10 cellular contexts compared by ENCODE assay signal in the genomic region with DNA sequence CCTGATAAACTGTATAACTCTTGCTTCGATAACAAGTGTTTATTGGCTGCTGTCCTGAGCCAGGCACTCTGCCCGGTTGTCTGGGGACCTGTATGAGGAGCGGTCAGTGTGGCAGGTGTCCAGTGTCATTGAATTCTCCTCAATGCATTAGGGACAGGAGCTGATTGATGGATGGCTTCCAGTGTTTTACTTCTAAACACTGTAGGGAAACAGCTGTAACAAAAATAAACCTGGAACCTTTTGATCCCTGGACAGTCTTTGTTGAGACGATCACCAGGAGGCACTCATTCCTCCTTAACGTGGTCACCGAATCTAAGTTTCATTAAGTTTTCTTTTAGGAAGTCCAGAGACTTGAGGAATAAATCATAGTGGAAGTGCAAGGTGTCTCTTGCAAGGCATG. TPM values are rescaled to one million over a fixed set of nuclear protein-coding genes. Genes with fewer than 3 reads are reported as not detected.
DNase-seq lines count a peak whose midpoint lies in the region; ATAC-seq and TF ChIP-seq lines count a peak whose summit lies in the region.
"Had no signal": no experiment of that assay in that cellular context is flagged by ENCODE, and none has a peak within 500 bp of the region (broad histone marks: within the 10 kb centered on the region; RNA-seq: fewer than 3 reads in every experiment).

No MANE protein-coding gene starts in this region.

- peaks cover 96% of the 10 kb centered on the region for H3K4me1 ChIP-seq in CD4-positive, alpha-beta memory T cell (ENCODE audit: insufficient read depth, low read length)
- peaks cover 72% of the 10 kb centered on the region for H3K4me1 ChIP-seq in effector memory CD4-positive, alpha-beta T cell (ENCODE audit: control insufficient read depth, insufficient read depth, low read length, poor library complexity, severe bottlenecking)

- H3K36me3 ChIP-seq in CD4-positive, alpha-beta memory T cell (ENCODE audit: insufficient read depth, low read length): no peaks in the 10 kb centered on the region
- H3K36me3 ChIP-seq in effector memory CD4-positive, alpha-beta T cell (ENCODE audit: control insufficient read depth, insufficient read depth, low read length): no peaks in the 10 kb centered on the region
- H3K36me3 ChIP-seq: thoracic aorta had no signal

- H3K9me3 ChIP-seq in CD4-positive, alpha-beta memory T cell (ENCODE audit: control insufficient read depth in 1 of 2, low read length in 2 of 2): no peaks in the 10 kb centered on the region
- H3K9me3 ChIP-seq in effector memory CD4-positive, alpha-beta T cell (ENCODE audit: control insufficient read depth, low read length): no peaks in the 10 kb centered on the region
- H3K9me3 ChIP-seq: thoracic aorta had no signal

- no peaks in the 10 kb centered on the region for H3K27me3 ChIP-seq in CD4-positive, alpha-beta memory T cell (ENCODE audit: insufficient read depth, low read length)
- no peaks in the 10 kb centered on the region for H3K27me3 ChIP-seq in effector memory CD4-positive, alpha-beta T cell (replicated peaks; ENCODE audit: control insufficient read depth, insufficient read depth, low read length, poor library complexity, severe bottlenecking)

- ATAC-seq in naive B cell (ENCODE audit: low read depth in 2 of 2) (no peak), SK-N-SH treated with all-trans-retinoic acid at 6 μM for 48 hours (no peak)

- POLR2A ChIA-PET in CD4-positive, alpha-beta memory T cell (lab: Charles Lee; ENCODE audit: partially characterized antibody): interaction anchor here (0.6 to 7.0 kb wide), 27 partner anchors 9 to 654 kb away, joined by 3 to 251 read pairs (median 4); a partner anchor contains a TSS

- peak overlapping the region; percentile 14 to 23 for H3K4me3 ChIP-seq in CD4-positive, alpha-beta memory T cell (ENCODE audit: low read length in 2 of 2)
- peak overlapping the region; percentile 27 for H3K4me3 ChIP-seq in effector memory CD4-positive, alpha-beta T cell (ENCODE audit: insufficient read depth, low read depth, low read length, poor library complexity, severe bottlenecking)
- H3K4me3 ChIP-seq: thoracic aorta had no signal

- intact Hi-C loops in CD4-positive, alpha-beta memory T cell (cut with micrococcal nuclease): loop anchor here (5.0 kb wide), 1 partner anchor 279 kb away; no protein-coding TSS in a partner anchor

- H3K4me3 Mint-ChIP-seq in CD4-positive, alpha-beta memory T cell: peak overlapping the region; percentile 79 to 87 (median 82)
- peak overlapping the region in 7 of 8 donors; percentile 4 to 70 (median 49) for H3K4me3 Mint-ChIP-seq in naive B cell

- no peak for DNase-seq in CD4-positive, alpha-beta memory T cell
- DNase-seq in NCI-H146 treated with DMSO at 0.1 percent for 48 hours (lab: John Stamatoyannopoulos, UW; ENCODE audit: unreplicated experiment) (peak; percentile 9), naive B cell (no peak), hippocampal formation (lab: John Stamatoyannopoulos, UW) (no peak), AG08395 (ENCODE audit: low spot score) (no peak), HT-29 (ENCODE audit: low spot score) (no peak)
- DNase-seq in effector memory CD4-positive, alpha-beta T cell: no peak
- DNase-seq: DMS53 had no signal

- H3K27me3 Mint-ChIP-seq in CD4-positive, alpha-beta memory T cell: no peaks in the 10 kb centered on the region
- H3K27me3 Mint-ChIP-seq in naive B cell: no peaks in the 10 kb centered on the region

- H3K27ac Mint-ChIP-seq in CD4-positive, alpha-beta memory T cell: peak overlapping the region; percentile 94 to 99 (median 97)
- peak overlapping the region in 4 of 6 donors; percentile 57 to 73 (median 62) for H3K27ac Mint-ChIP-seq in naive B cell

- peaks cover 72 to 98% (median 83%) of the 10 kb centered on the region in 4 donors for H3K4me1 Mint-ChIP-seq in CD4-positive, alpha-beta memory T cell
- H3K4me1 Mint-ChIP-seq in naive B cell: peaks cover 64 to 86% (median 77%) of the 10 kb centered on the region in 3 donors

- H3K9me3 Mint-ChIP-seq in CD4-positive, alpha-beta memory T cell: peaks cover 0 to 7% (median 2%) of the 10 kb centered on the region in 8 donors
- peaks cover 0 to 7% (median 4%) of the 10 kb centered on the region in 7 donors for H3K9me3 Mint-ChIP-seq in naive B cell

- H3K36me3 Mint-ChIP-seq in CD4-positive, alpha-beta memory T cell: peaks cover 21% of the 10 kb centered on the region in 2 donors
- H3K36me3 Mint-ChIP-seq in naive B cell: peaks cover 18 to 22% of the 10 kb centered on the region in 2 donors

- CTCF ChIA-PET in CD4-positive, alpha-beta memory T cell (lab: Charles Lee; ENCODE audit: partially characterized antibody): interaction anchor here (0.7 to 2.9 kb wide), 12 partner anchors 13 to 216 kb away, joined by 3 to 12 read pairs (median 4); a partner anchor contains a TSS

- H3K27ac ChIP-seq in CD4-positive, alpha-beta memory T cell (ENCODE audit: low read depth, low read length): peak overlapping the region; percentile 45
- peak overlapping the region; percentile 63 for H3K27ac ChIP-seq in effector memory CD4-positive, alpha-beta T cell (ENCODE audit: insufficient read depth, low read length, poor library complexity, severe bottlenecking)

TF ChIP-seq in SK-N-SH treated with all-trans-retinoic acid at 6 μM for 48 hours, 23 proteins besides CTCF, POLR2A, EP300 and RAD21:
- TF ChIP-seq OSR1 (CRISPR knock-in tag; IDR thresholded peaks at IDR 0.05): no peak
- no peak for TF ChIP-seq ESRRG (CRISPR knock-in tag; IDR thresholded peaks at IDR 0.05)
- TF ChIP-seq ZFP30 (CRISPR knock-in tag; IDR thresholded peaks at IDR 0.05): no peak
- no peak for TF ChIP-seq ZNF70 (CRISPR knock-in tag; IDR thresholded peaks at IDR 0.05)
- TF ChIP-seq TOX (CRISPR knock-in tag; IDR thresholded peaks at IDR 0.05; ENCODE audit: borderline replicate concordance): no peak
- TF ChIP-seq GLIS3 (CRISPR knock-in tag; IDR thresholded peaks at IDR 0.05): no peak
- TF ChIP-seq SNAI2 (CRISPR knock-in tag; IDR thresholded peaks at IDR 0.05): no peak
- TF ChIP-seq PPARA (CRISPR knock-in tag; IDR thresholded peaks at IDR 0.05; ENCODE audit: borderline replicate concordance): no peak
- no peak for TF ChIP-seq RARB (CRISPR knock-in tag; IDR thresholded peaks at IDR 0.05)
- TF ChIP-seq ZC3H10 (CRISPR knock-in tag; IDR thresholded peaks at IDR 0.05): no peak
- TF ChIP-seq TCF4 (CRISPR knock-in tag; IDR thresholded peaks at IDR 0.05; ENCODE audit: borderline replicate concordance): no peak
- TF ChIP-seq ZNF565 (CRISPR knock-in tag; conservative IDR thresholded peaks at IDR 0.05; ENCODE audit: low read depth): no peak
- TF ChIP-seq, protein P1, sequence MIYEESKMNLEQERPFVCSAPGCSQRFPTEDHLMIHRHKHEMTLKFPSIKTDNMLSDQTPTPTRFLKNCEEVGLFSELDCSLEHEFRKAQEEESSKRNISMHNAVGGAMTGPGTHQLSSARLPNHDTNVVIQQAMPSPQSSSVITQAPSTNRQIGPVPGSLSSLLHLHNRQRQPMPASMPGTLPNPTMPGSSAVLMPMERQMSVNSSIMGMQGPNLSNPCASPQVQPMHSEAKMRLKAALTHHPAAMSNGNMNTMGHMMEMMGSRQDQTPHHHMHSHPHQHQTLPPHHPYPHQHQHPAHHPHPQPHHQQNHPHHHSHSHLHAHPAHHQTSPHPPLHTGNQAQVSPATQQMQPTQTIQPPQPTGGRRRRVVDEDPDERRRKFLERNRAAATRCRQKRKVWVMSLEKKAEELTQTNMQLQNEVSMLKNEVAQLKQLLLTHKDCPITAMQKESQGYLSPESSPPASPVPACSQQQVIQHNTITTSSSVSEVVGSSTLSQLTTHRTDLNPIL (CRISPR knock-in tag; IDR thresholded peaks at IDR 0.05; ENCODE audit: low read depth): no peak
- TF ChIP-seq, protein P2, sequence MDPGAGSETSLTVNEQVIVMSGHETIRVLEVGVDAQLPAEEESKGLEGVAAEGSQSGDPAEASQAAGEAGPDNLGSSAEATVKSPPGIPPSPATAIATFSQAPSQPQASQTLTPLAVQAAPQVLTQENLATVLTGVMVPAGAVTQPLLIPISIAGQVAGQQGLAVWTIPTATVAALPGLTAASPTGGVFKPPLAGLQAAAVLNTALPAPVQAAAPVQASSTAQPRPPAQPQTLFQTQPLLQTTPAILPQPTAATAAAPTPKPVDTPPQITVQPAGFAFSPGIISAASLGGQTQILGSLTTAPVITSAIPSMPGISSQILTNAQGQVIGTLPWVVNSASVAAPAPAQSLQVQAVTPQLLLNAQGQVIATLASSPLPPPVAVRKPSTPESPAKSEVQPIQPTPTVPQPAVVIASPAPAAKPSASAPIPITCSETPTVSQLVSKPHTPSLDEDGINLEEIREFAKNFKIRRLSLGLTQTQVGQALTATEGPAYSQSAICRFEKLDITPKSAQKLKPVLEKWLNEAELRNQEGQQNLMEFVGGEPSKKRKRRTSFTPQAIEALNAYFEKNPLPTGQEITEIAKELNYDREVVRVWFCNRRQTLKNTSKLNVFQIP (CRISPR knock-in tag; IDR thresholded peaks at IDR 0.05; ENCODE audit: borderline replicate concordance, low read depth): no peak
- no peak for TF ChIP-seq CSDC2 (CRISPR knock-in tag; IDR thresholded peaks at IDR 0.05)

RNA-seq across cellular contexts. Expression of a gene that starts 17.9 kb away (rescaled TPM):
- 10 to 100 TPM; 88.4 to 89.0 TPM for total RNA-seq in CD4-positive, alpha-beta memory T cell
- 100 to 1,000 TPM; 112 to 161 TPM for polyA plus RNA-seq in CD4-positive, alpha-beta memory T cell
- polyA plus RNA-seq in naive B cell (ENCODE audit: low read depth in 6 of 6): 100 to 1,000 TPM; 107 to 132 (median 115) TPM
- total RNA-seq in HT-29 (2014; rRNA removed; shearing (Covaris generic)): 73.4 and 75.7 TPM in 2 replicates

RNA-seq across cellular contexts. Expression of a gene that starts 39.6 kb away (rescaled TPM):
- 10 to 100 TPM; 21.5 to 22.8 TPM for total RNA-seq in CD4-positive, alpha-beta memory T cell
- 10 to 100 TPM; 23.1 to 29.5 TPM for polyA plus RNA-seq in CD4-positive, alpha-beta memory T cell
- 100 to 1,000 TPM in 5 of 6 donors, 10 to 100 TPM in 1; 70.6 to 229 (median 135) TPM for polyA plus RNA-seq in naive B cell (ENCODE audit: low read depth in 6 of 6)
- total RNA-seq in HT-29 (2014; rRNA removed; shearing (Covaris generic)): not detected in 2 replicates
- total RNA-seq: thoracic aorta had no signal

Comparison
In these comparisons a context has a peak if more than half of its experiments do, and no peak if none do; other contexts are left out.
1. RNA of a gene that starts 39.6 kb away (total RNA-seq): 21.5 to 22.8 TPM in CD4-positive, alpha-beta memory T cell; not detected in HT-29; every median in the first group is over 10 times any median in the second.